Comparison of ENCODE assay signal across 1 cellular context in genomic region chr6:97572943-97573342, GRCh38.
TF ChIP-seq lines count a peak whose summit lies in the region.

No MANE protein-coding gene starts in this region.

TF ChIP-seq in GM12878, 131 proteins besides CTCF, POLR2A, EP300 and RAD21 (continued from another document):
- TF ChIP-seq HDGF (IDR thresholded peaks at IDR 0.05): no peak
- no peak for TF ChIP-seq HCFC1 (IDR thresholded peaks at IDR 0.05; ENCODE audit: low read length)
- no peak for TF ChIP-seq RUNX3 (IDR thresholded peaks at IDR 0.05; ENCODE audit: low read length)
- TF ChIP-seq SREBF2 (IDR thresholded peaks at IDR 0.05; ENCODE audit: low read length): no peak
- TF ChIP-seq CBX5 (IDR thresholded peaks at IDR 0.05; ENCODE audit: low read depth): no peak
- no peak for TF ChIP-seq NRF1 (conservative IDR thresholded peaks at IDR 0.05; ENCODE audit: low read depth, low read length)
